ENCODE assay signal across 8 cellular contexts in genomic region chr15:80072285-80072684, GRCh38.
DNase-seq lines count a peak whose midpoint lies in the region; ATAC-seq and TF ChIP-seq lines count a peak whose summit lies in the region.

No MANE protein-coding gene starts in this region.

- no peaks in the 10 kb centered on the region for H3K27me3 Mint-ChIP-seq in T-helper 1 cell treated with Interleukin-12 subunit alpha and Interleukin-12 subunit beta and Interleukin-4 antibody, amounts not matched to agents 30 μg/mL and 1 μg/mL, for 36 hours (ENCODE audit: low read depth)

- peaks cover 5 to 29% of the 10 kb centered on the region in 2 donors for H3K4me1 ChIP-seq in mucosa of rectum (ENCODE audit: control insufficient read depth in 2 of 2, insufficient read depth in 2 of 2, low read length in 2 of 2)

- no peak overlapping the region for H3K27ac ChIP-seq in mucosa of rectum (ENCODE audit: low read depth in 2 of 2, low read length in 2 of 2)

- no peaks in the 10 kb centered on the region for H3K36me3 ChIP-seq in mucosa of rectum (ENCODE audit: control insufficient read depth in 2 of 2, insufficient read depth in 2 of 2, low read length in 2 of 2)

- peaks cover under 1% of the 10 kb centered on the region for H3K36me3 Mint-ChIP-seq in T-helper 1 cell treated with Interleukin-12 subunit alpha and Interleukin-12 subunit beta and Interleukin-4 antibody, amounts not matched to agents 30 μg/mL and 1 μg/mL, for 36 hours (ENCODE audit: low read depth)

- DNase-seq in AG09309 (ENCODE audit: low read depth) = peak; percentile 50
- peak; percentile 32 for DNase-seq in NCI-H187 treated with DMSO at 0.1 percent for 48 hours (lab: John Stamatoyannopoulos, UW)
- DNase-seq in erythroblast (lab: John Stamatoyannopoulos, UW) = peak; percentile 87 to 89
- no peak for DNase-seq in NK-92 treated with Interleukin-12 subunit alpha and Interleukin-12 subunit beta, amount 100 ng/mL, for 24 hours (lab: John Stamatoyannopoulos, UW)

- H3K4me3 Mint-ChIP-seq in T-helper 1 cell treated with Interleukin-12 subunit alpha and Interleukin-12 subunit beta and Interleukin-4 antibody, amounts not matched to agents 30 μg/mL and 1 μg/mL, for 36 hours = peak overlapping the region; percentile 78

- H3K27ac Mint-ChIP-seq in T-helper 1 cell treated with Interleukin-12 subunit alpha and Interleukin-12 subunit beta and Interleukin-4 antibody, amounts not matched to agents 30 μg/mL and 1 μg/mL, for 36 hours = peak overlapping the region; percentile 61

- H3K9ac ChIP-seq in mucosa of rectum (ENCODE audit: low read depth in 1 of 2, low read length in 2 of 2) = peak overlapping the region; percentile 42 to 54

- H3K9me3 ChIP-seq in mucosa of rectum (ENCODE audit: control insufficient read depth in 2 of 2, low read length in 2 of 2) = no peaks in the 10 kb centered on the region

- peaks cover 33% of the 10 kb centered on the region for H3K4me1 Mint-ChIP-seq in T-helper 1 cell treated with Interleukin-12 subunit alpha and Interleukin-12 subunit beta and Interleukin-4 antibody, amounts not matched to agents 30 μg/mL and 1 μg/mL, for 36 hours (ENCODE audit: low read depth)

- H3K9me3 Mint-ChIP-seq in T-helper 1 cell treated with Interleukin-12 subunit alpha and Interleukin-12 subunit beta and Interleukin-4 antibody, amounts not matched to agents 30 μg/mL and 1 μg/mL, for 36 hours = no peaks in the 10 kb centered on the region

- H3K4me3 ChIP-seq in AG09309 (ENCODE audit: control insufficient read depth, low read depth, low read length) = peak overlapping the region; percentile 39
- H3K4me3 ChIP-seq in mucosa of rectum (ENCODE audit: low read length in 2 of 2) = peak overlapping the region; percentile 61 to 74

- peak; percentile 46 for ATAC-seq in GM18508 (IDR thresholded peaks at IDR 0.05; ENCODE audit: insufficient read depth, unreplicated experiment)
- peak; percentile 94 for ATAC-seq in HG03060 (IDR thresholded peaks at IDR 0.05; ENCODE audit: low read depth, unreplicated experiment)

- TF ChIP-seq CTCF in AG09309 (IDR thresholded peaks at IDR 0.05; ENCODE audit: control insufficient read depth, insufficient read depth, low read depth, low read length, missing control alignments) = no peak

- TF ChIP-seq POLR2A in erythroblast (IDR thresholded peaks at IDR 0.05; ENCODE audit: low read length) = no peak

- H3K27me3 ChIP-seq in mucosa of rectum (ENCODE audit: control insufficient read depth in 2 of 2, insufficient read depth in 2 of 2, low read length in 2 of 2) = no peaks in the 10 kb centered on the region
